8 cellular contexts compared by ENCODE assay signal in the genomic region with DNA sequence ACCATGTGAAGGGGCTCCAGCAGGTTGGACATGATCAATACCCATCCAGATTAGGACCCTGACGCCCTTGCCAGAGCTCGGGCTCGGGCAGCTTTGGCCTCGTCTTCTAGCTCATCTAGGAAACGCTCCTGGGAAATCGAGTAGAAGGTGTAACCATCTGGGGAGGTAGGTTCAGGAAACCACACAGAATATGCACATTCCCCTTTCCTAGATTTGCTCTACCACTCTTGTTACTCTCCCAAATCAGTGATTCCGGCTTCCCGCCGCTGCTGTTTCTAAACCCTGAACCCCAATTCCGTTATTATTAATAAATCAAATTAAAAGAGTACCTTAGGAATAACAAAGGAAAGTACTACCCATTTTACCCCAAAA. TPM values are rescaled to one million over a fixed set of nuclear protein-coding genes. Genes with fewer than 3 reads are reported as not detected.
DNase-seq lines count a peak whose midpoint lies in the region; ATAC-seq and TF ChIP-seq lines count a peak whose summit lies in the region.

No MANE protein-coding gene starts in this region.

- CTCF ChIA-PET in activated CD4-positive, alpha-beta T cell treated with anti-CD3 and anti-CD28 coated beads for 36 hours (lab: Charles Lee), result interaction anchor here (0.6 to 1.2 kb wide), 8 partner anchors 9 to 293 kb away, joined by 3 to 5 read pairs (median 3); a partner anchor contains a TSS

- no peaks in the 10 kb centered on the region for H3K27me3 Mint-ChIP-seq in activated CD4-positive, alpha-beta T cell treated with anti-CD3 and anti-CD28 coated beads for 36 hours

- DNase-seq in activated CD4-positive, alpha-beta T cell treated with anti-CD3 and anti-CD28 coated beads for 36 hours, result no peak
- DNase-seq in activated CD4-positive, alpha-beta T cell treated with anti-CD3 and anti-CD28 coated beads, Interleukin-2, amount 50 U/mL, for 4 hours, result no peak
- DNase-seq in adipocyte (ENCODE audit: low read depth) (no peak), left lung (no peak), thoracic aorta (ENCODE audit: low spot score) (no peak), caudate nucleus (lab: John Stamatoyannopoulos, UW) (no peak)

- peak overlapping the region; percentile 87 for H3K4me3 Mint-ChIP-seq in activated CD4-positive, alpha-beta T cell treated with anti-CD3 and anti-CD28 coated beads for 36 hours

- peaks cover 16% of the 10 kb centered on the region for H3K4me1 Mint-ChIP-seq in activated CD4-positive, alpha-beta T cell treated with anti-CD3 and anti-CD28 coated beads for 36 hours

- H3K27ac ChIP-seq in left lung, result peak overlapping the region; percentile 68 to 70
- peak overlapping the region; percentile 46 to 57 for H3K27ac ChIP-seq in thoracic aorta
- H3K27ac ChIP-seq in caudate nucleus (ENCODE audit: low read depth, low read length), result no peak overlapping the region

- H3K27ac Mint-ChIP-seq in activated CD4-positive, alpha-beta T cell treated with anti-CD3 and anti-CD28 coated beads for 36 hours, result no peak overlapping the region

- H3K9me3 ChIP-seq in adipocyte (ENCODE audit: control insufficient read depth, low read length) (no peaks in the 10 kb centered on the region), left lung (no peaks in the 10 kb centered on the region), thoracic aorta (no peaks in the 10 kb centered on the region)

- H3K36me3 Mint-ChIP-seq in activated CD4-positive, alpha-beta T cell treated with anti-CD3 and anti-CD28 coated beads for 36 hours (ENCODE audit: low read depth), result peaks cover 7% of the 10 kb centered on the region

- intact Hi-C loops in activated CD4-positive, alpha-beta T cell treated with anti-CD3 and anti-CD28 coated beads for 36 hours (cut with DNase I, micrococcal nuclease), result loop anchor here (1.0 to 2.0 kb wide), 7 partner anchors 25 to 327 kb away; a partner anchor contains a TSS
- intact Hi-C loops in left lung (cut with DNase I), result no loop called here

- H3K4me3 ChIP-seq in adipocyte (ENCODE audit: low read length), result peak overlapping the region; percentile 96
- peak overlapping the region; percentile 81 to 82 for H3K4me3 ChIP-seq in left lung
- H3K4me3 ChIP-seq in thoracic aorta, result peak overlapping the region; percentile 94

- H3K36me3 ChIP-seq in adipocyte (ENCODE audit: control insufficient read depth, insufficient read depth, low read length, severe bottlenecking), result peaks cover 3% of the 10 kb centered on the region
- H3K36me3 ChIP-seq in left lung, result peaks cover 0 to 7% of the 10 kb centered on the region in 2 donors
- H3K36me3 ChIP-seq in thoracic aorta, result peaks cover 6% of the 10 kb centered on the region

- H3K4me1 ChIP-seq in adipocyte (ENCODE audit: control insufficient read depth, insufficient read depth, low read length) (peaks cover 27% of the 10 kb centered on the region), left lung (peaks cover 13 to 23% of the 10 kb centered on the region in 2 donors), thoracic aorta (ENCODE audit: control insufficient read depth in 1 of 2, low read depth in 2 of 2) (peaks cover 10 to 22% of the 10 kb centered on the region in 2 donors)

- H3K27me3 ChIP-seq in adipocyte (replicated peaks; ENCODE audit: control insufficient read depth, insufficient read depth, low read length) (no peaks in the 10 kb centered on the region), left lung (no peaks in the 10 kb centered on the region), thoracic aorta (replicated peaks; ENCODE audit: insufficient read depth) (no peaks in the 10 kb centered on the region)

- no peak for ATAC-seq in activated CD4-positive, alpha-beta T cell treated with anti-CD3 and anti-CD28 coated beads for 36 hours
- ATAC-seq in left lung (peak; percentile 12), thoracic aorta (ENCODE audit: insufficient number of reproducible peaks, low FRiP score, low read depth) (no peak), HG03135 (IDR thresholded peaks at IDR 0.05; ENCODE audit: unreplicated experiment) (no peak), GM18520 (IDR thresholded peaks at IDR 0.05; ENCODE audit: unreplicated experiment) (no peak)

- no peak for TF ChIP-seq CTCF in left lung (IDR thresholded peaks at IDR 0.05)
- no peak for TF ChIP-seq CTCF in thoracic aorta (IDR thresholded peaks at IDR 0.05)

- POLR2A ChIA-PET in activated CD4-positive, alpha-beta T cell treated with anti-CD3 and anti-CD28 coated beads for 36 hours (lab: Charles Lee), result interaction anchor here (0.6 to 1.0 kb wide), 2 partner anchors 143 to 200 kb away, joined by 3 to 5 read pairs; a partner anchor contains a TSS

- H3K9ac ChIP-seq in adipocyte (ENCODE audit: low read length), result peak overlapping the region; percentile 98

- H3K9me3 Mint-ChIP-seq in activated CD4-positive, alpha-beta T cell treated with anti-CD3 and anti-CD28 coated beads for 36 hours (ENCODE audit: low read depth), result no peaks in the 10 kb centered on the region

RNA-seq across cellular contexts. Expression of a gene that starts 0.5 kb away (rescaled TPM):
- 10 to 100 TPM; 30.1 to 31.4 TPM for total RNA-seq in activated CD4-positive, alpha-beta T cell treated with anti-CD3 and anti-CD28 coated beads for 36 hours
- 10 to 100 TPM; 59.1 to 83.1 TPM for total RNA-seq in left lung
- 10 to 100 TPM; 34.3 to 36.1 TPM for total RNA-seq in thoracic aorta

RNA-seq across cellular contexts. Expression of a gene that starts 0.7 kb away (rescaled TPM):
- not detected for total RNA-seq in activated CD4-positive, alpha-beta T cell treated with anti-CD3 and anti-CD28 coated beads for 36 hours
- total RNA-seq in left lung (1 to 10 TPM in 1 of 2 donors, not detected in 1; 1.5 TPM), thoracic aorta (not detected)

RNA-seq across cellular contexts. Expression of a gene that starts 17.6 kb away (rescaled TPM):
- total RNA-seq in activated CD4-positive, alpha-beta T cell treated with anti-CD3 and anti-CD28 coated beads for 36 hours, result under 1 TPM; 0.42 to 0.64 TPM
- total RNA-seq in left lung, result under 1 TPM in 1 of 2 donors, not detected in 1; 0.21 TPM
- not detected for total RNA-seq in thoracic aorta

RNA-seq across cellular contexts. Expression of a gene that starts 24.7 kb away (rescaled TPM):
- 10 to 100 TPM; 62.5 to 64.0 TPM for total RNA-seq in activated CD4-positive, alpha-beta T cell treated with anti-CD3 and anti-CD28 coated beads for 36 hours
- 10 to 100 TPM; 54.8 to 55.3 TPM for total RNA-seq in left lung
- total RNA-seq in thoracic aorta, result 10 to 100 TPM; 18.5 to 24.2 TPM

RNA-seq across cellular contexts. Expression of a gene that starts 26.1 kb away (rescaled TPM):
- 100 to 1,000 TPM in 1 of 2 experiments, 10 to 100 TPM in 1; 69.1 to 101 TPM for total RNA-seq in activated CD4-positive, alpha-beta T cell treated with anti-CD3 and anti-CD28 coated beads for 36 hours
- 10 to 100 TPM; 63.8 to 82.6 TPM for total RNA-seq in left lung
- 100 to 1,000 TPM in 1 of 2 donors, 10 to 100 TPM in 1; 99.6 to 122 TPM for total RNA-seq in thoracic aorta

Comparison
In these comparisons a context has a peak if more than half of its experiments do, and no peak if none do; other contexts are left out.
1. intact Hi-C loops: an anchor here in activated CD4-positive, alpha-beta T cell treated with anti-CD3 and anti-CD28 coated beads for 36 hours (1.0 to 2.0 kb wide); none called in left lung.